In the genomic region with DNA sequence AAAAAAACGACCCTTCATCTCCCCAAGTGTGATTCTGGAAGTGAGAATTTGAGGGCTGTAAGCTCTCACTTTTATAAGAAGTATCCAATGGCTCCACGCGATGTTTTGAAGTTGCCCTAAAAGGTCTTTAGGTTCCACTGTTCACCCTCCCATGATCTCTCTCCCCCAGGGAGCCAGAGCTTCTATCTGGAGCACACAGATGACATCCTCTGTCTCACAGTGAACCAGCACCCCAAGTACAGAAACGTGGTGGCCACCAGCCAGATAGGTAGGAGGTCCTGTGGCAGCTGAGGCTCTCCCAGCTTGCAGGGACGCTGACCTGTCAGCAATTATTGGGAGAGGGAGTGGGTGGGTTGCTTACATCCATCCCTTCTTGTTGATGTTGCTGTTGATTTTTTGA, we compare ENCODE assay signal across 14 cellular contexts.
A peak's percentile ranks its signal among the peaks of the same experiment; 100 is the strongest.
DNase-seq lines count a peak whose midpoint lies in the region; ATAC-seq and TF ChIP-seq lines count a peak whose summit lies in the region.
"Had no signal": no experiment of that assay in that cellular context is flagged by ENCODE, and none has a peak within 500 bp of the region (broad histone marks: within the 10 kb centered on the region; RNA-seq: fewer than 3 reads in every experiment).

No MANE protein-coding gene starts in this region.

- H3K27me3 ChIP-seq in HCT116 (ENCODE audit: insufficient read depth, low read length) (no peaks in the 10 kb centered on the region), Panc1 (ENCODE audit: control insufficient read depth, insufficient read depth, low read length) (no peaks in the 10 kb centered on the region), prostate gland (replicated peaks; ENCODE audit: insufficient read depth) (no peaks in the 10 kb centered on the region)

- no peaks in the 10 kb centered on the region for H3K79me2 ChIP-seq in HCT116 (ENCODE audit: insufficient read depth, low read length)

- POLR2A ChIA-PET in HCT116 (lab: Charles Lee): no interaction called here
- POLR2A ChIA-PET in Panc1 (lab: Charles Lee): no interaction called here

- CTCF ChIA-PET in HCT116 (lab: Charles Lee) (no interaction called here), Panc1 (lab: Charles Lee) (interaction anchor here (0.6 kb wide), 1 partner anchor 846 kb away, joined by 12 read pairs; no protein-coding TSS in a partner anchor)

- peak overlapping the region; percentile 55 for H3K27ac ChIP-seq in 22Rv1
- H3K27ac ChIP-seq in HCT116 (ENCODE audit: low read depth, low read length): no peak overlapping the region
- peak overlapping the region; percentile 96 for H3K27ac ChIP-seq in Panc1 (ENCODE audit: low read length)
- peak overlapping the region; percentile 11 to 68 for H3K27ac ChIP-seq in prostate gland
- H3K27ac ChIP-seq: HL-60 had no signal

- H3K9me3 ChIP-seq in HCT116 (ENCODE audit: control insufficient read depth in 1 of 2, insufficient read depth in 1 of 2, low read depth in 1 of 2, low read length in 2 of 2) (no peaks in the 10 kb centered on the region), Panc1 (ENCODE audit: control insufficient read depth, insufficient read depth, low read depth, low read length) (no peaks in the 10 kb centered on the region; the same call in 1 of the 2 replicates), prostate gland (no peaks in the 10 kb centered on the region)

- H3K4me3 ChIP-seq in HCT116 (replicated peaks in 1 of 2; ENCODE audit: low read depth in 1 of 2, low read length in 2 of 2) (no peak overlapping the region), Panc1 (ENCODE audit: low read depth in 2 of 2, low read length in 2 of 2) (peak overlapping the region in 1 of 2 experiments; percentile 14; a peak in 1 of 4 replicates), prostate gland (no peak overlapping the region)

- BruUV-seq in HCT116 (replicated peaks; lab: Mats Ljungman, UMichigan): no TSS peak
- BruUV-seq in Panc1 (replicated peaks; lab: Mats Ljungman, UMichigan): no TSS peak

- no peak overlapping the region for H3K9ac ChIP-seq in HCT116 (ENCODE audit: low read length)

- intact Hi-C loops in HCT116 (cut with micrococcal nuclease) (no loop called here), Panc1 (cut with micrococcal nuclease; ENCODE audit: unreplicated experiment) (no loop called here), prostate gland (cut with DNase I) (no loop called here), cardiac septum (cut with DNase I) (no loop called here)

- H3K9me2 ChIP-seq in HCT116 (ENCODE audit: insufficient read depth): no peaks in the 10 kb centered on the region

- 59% methylated on average over 5 of the region's 5 CpGs for WGBS in prostate gland

- 0 out of 2 replicates have a peak overlapping the region, but pooled peaks have one; percentile 17 for H3K4me2 ChIP-seq in HCT116 (ENCODE audit: low read length)

- no peak for TF ChIP-seq RAD21 in HCT116 (IDR thresholded peaks at IDR 0.05; ENCODE audit: low read depth)

- no peaks in the 10 kb centered on the region for H4K20me1 ChIP-seq in HCT116 (ENCODE audit: insufficient read depth)

- in situ Hi-C loops in Panc1 (cut with HindIII; ENCODE audit: low pct_unique_long_range_greater_than_20kb, low sequenced_read_pairs): no loop called here

- H3K36me3 ChIP-seq in HCT116 (ENCODE audit: control insufficient read depth in 1 of 2, insufficient read depth in 2 of 2, low read length in 2 of 2) (no peaks in the 10 kb centered on the region), Panc1 (ENCODE audit: control insufficient read depth, insufficient read depth, low read length) (no peaks in the 10 kb centered on the region), prostate gland (no peaks in the 10 kb centered on the region)

- no peak for TF ChIP-seq CTCF in 22Rv1 (IDR thresholded peaks at IDR 0.05)
- TF ChIP-seq CTCF in HCT116 (IDR thresholded peaks at IDR 0.05 in 2 of 3, conservative IDR thresholded peaks at IDR 0.05 in 1 of 3; ENCODE audit: borderline replicate concordance in 1 of 3, insufficient read depth in 1 of 3, low read depth in 2 of 3, low read length in 2 of 3): no peak
- no peak for TF ChIP-seq CTCF in Panc1 (IDR thresholded peaks at IDR 0.05)
- no peak for TF ChIP-seq CTCF in prostate gland (IDR thresholded peaks at IDR 0.05)

- TF ChIP-seq POLR2A in HCT116 (IDR thresholded peaks at IDR 0.05; ENCODE audit: borderline replicate concordance, extremely low read depth, insufficient read depth, insufficient read length) (no peak), prostate gland (IDR thresholded peaks at IDR 0.05) (no peak)

- no peak for DNase-seq in HCT116 (ENCODE audit: low read depth, low spot score)
- no peak for DNase-seq in Panc1 (ENCODE audit: low read depth, low spot score)
- DNase-seq in prostate gland (ENCODE audit: low spot score): no peak
- no peak for DNase-seq in iPS-NIHi11 (ENCODE audit: low spot score)
- DNase-seq in HK-2 (ENCODE audit: unreplicated experiment): no peak
- no peak for DNase-seq in cardiac septum (ENCODE audit: low spot score)
- DNase-seq: ACHN, DMS79 treated with DMSO at 0.1 percent for 48 hours, Karpas-422, NCI-H1105, NCI-H2081 treated with DMSO at 0.1 percent for 48 hours, RPMI8226 had no signal

- H2AFZ ChIP-seq in HCT116 (ENCODE audit: low read depth, low read length, poor library complexity, severe bottlenecking): no peak overlapping the region

- peaks cover 0 to 12% of the 10 kb centered on the region in 2 experiments; a peak in 1 of 4 replicates for H3K4me1 ChIP-seq in HCT116 (ENCODE audit: control insufficient read depth in 1 of 2, insufficient read depth in 2 of 2, low read length in 2 of 2)
- H3K4me1 ChIP-seq in Panc1 (ENCODE audit: control insufficient read depth, insufficient read depth, low read length): peaks cover 57% of the 10 kb centered on the region
- peaks cover 11% of the 10 kb centered on the region for H3K4me1 ChIP-seq in prostate gland (replicated peaks)

- ATAC-seq in HCT116 (no peak), Panc1 (no peak)

- RAD21 ChIA-PET in HCT116 (lab: Charles Lee; ENCODE audit: low non-redundant PET in 1 of 2, low total read pairs in 2 of 2, uncharacterized antibody in 2 of 2, unreplicated experiment in 2 of 2): no interaction called here

TF ChIP-seq in HCT116, 20 proteins besides CTCF, POLR2A, EP300 and RAD21 (continues in another document):
- TF ChIP-seq, protein P1, sequence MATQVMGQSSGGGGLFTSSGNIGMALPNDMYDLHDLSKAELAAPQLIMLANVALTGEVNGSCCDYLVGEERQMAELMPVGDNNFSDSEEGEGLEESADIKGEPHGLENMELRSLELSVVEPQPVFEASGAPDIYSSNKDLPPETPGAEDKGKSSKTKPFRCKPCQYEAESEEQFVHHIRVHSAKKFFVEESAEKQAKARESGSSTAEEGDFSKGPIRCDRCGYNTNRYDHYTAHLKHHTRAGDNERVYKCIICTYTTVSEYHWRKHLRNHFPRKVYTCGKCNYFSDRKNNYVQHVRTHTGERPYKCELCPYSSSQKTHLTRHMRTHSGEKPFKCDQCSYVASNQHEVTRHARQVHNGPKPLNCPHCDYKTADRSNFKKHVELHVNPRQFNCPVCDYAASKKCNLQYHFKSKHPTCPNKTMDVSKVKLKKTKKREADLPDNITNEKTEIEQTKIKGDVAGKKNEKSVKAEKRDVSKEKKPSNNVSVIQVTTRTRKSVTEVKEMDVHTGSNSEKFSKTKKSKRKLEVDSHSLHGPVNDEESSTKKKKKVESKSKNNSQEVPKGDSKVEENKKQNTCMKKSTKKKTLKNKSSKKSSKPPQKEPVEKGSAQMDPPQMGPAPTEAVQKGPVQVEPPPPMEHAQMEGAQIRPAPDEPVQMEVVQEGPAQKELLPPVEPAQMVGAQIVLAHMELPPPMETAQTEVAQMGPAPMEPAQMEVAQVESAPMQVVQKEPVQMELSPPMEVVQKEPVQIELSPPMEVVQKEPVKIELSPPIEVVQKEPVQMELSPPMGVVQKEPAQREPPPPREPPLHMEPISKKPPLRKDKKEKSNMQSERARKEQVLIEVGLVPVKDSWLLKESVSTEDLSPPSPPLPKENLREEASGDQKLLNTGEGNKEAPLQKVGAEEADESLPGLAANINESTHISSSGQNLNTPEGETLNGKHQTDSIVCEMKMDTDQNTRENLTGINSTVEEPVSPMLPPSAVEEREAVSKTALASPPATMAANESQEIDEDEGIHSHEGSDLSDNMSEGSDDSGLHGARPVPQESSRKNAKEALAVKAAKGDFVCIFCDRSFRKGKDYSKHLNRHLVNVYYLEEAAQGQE (IDR thresholded peaks at IDR 0.05; ENCODE audit: low read depth): no peak
- TF ChIP-seq FOSL1 (IDR thresholded peaks at IDR 0.05; ENCODE audit: low read depth): no peak
- no peak for TF ChIP-seq JUND (IDR thresholded peaks at IDR 0.05)
- no peak for TF ChIP-seq EZH2 (IDR thresholded peaks at IDR 0.05)
- no peak for TF ChIP-seq ELF1 (IDR thresholded peaks at IDR 0.05; ENCODE audit: borderline replicate concordance, low read depth)
- TF ChIP-seq, protein P2, sequence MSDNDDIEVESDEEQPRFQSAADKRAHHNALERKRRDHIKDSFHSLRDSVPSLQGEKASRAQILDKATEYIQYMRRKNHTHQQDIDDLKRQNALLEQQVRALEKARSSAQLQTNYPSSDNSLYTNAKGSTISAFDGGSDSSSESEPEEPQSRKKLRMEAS (IDR thresholded peaks at IDR 0.05): no peak
- TF ChIP-seq TCF7L2 (IDR thresholded peaks at IDR 0.05; ENCODE audit: borderline replicate concordance, extremely low read depth, insufficient read depth, insufficient read length): no peak
- TF ChIP-seq YY1 (IDR thresholded peaks at IDR 0.05; ENCODE audit: extremely low read depth, insufficient replicate concordance, low read depth, low read length): no peak
- TF ChIP-seq SP1 (IDR thresholded peaks at IDR 0.05; ENCODE audit: low read depth): no peak
- TF ChIP-seq, protein P3, sequence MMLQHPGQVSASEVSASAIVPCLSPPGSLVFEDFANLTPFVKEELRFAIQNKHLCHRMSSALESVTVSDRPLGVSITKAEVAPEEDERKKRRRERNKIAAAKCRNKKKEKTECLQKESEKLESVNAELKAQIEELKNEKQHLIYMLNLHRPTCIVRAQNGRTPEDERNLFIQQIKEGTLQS (IDR thresholded peaks at IDR 0.05): no peak
- TF ChIP-seq CEBPB (IDR thresholded peaks at IDR 0.05; ENCODE audit: low read depth): no peak
